Comparison of ENCODE assay signal across 25 cellular contexts in genomic region chr10:77879710-77880109, GRCh38. TPM values are rescaled to one million over a fixed set of nuclear protein-coding genes. Genes with fewer than 3 reads are reported as not detected.
A peak's percentile ranks its signal among the peaks of the same experiment; 100 is the strongest.
DNase-seq lines count a peak whose midpoint lies in the region; ATAC-seq and TF ChIP-seq lines count a peak whose summit lies in the region.
"Had no signal": no experiment of that assay in that cellular context is flagged by ENCODE, and none has a peak within 500 bp of the region (broad histone marks: within the 10 kb centered on the region; RNA-seq: fewer than 3 reads in every experiment).

No MANE protein-coding gene starts in this region.

- H3K9me3 Mint-ChIP-seq in H9, result no peaks in the 10 kb centered on the region
- H3K9me3 Mint-ChIP-seq in brain, result no peaks in the 10 kb centered on the region
- H3K9me3 Mint-ChIP-seq in neural crest cell, result no peaks in the 10 kb centered on the region
- H3K9me3 Mint-ChIP-seq: activated naive CD8-positive, alpha-beta T cell treated with anti-CD3 and anti-CD28 coated beads, Interleukin-2, amount 50 U/mL, for 24 hours; CD8-positive, alpha-beta T cell had no signal

- H3K4me1 Mint-ChIP-seq in H9 (peaks cover 63 to 75% of the 10 kb centered on the region in 2 experiments), brain (peaks cover 57% of the 10 kb centered on the region), neural crest cell (peaks cover 51% of the 10 kb centered on the region)

- H2BK15ac ChIP-seq in H9 (ENCODE audit: low read depth, low read length), result no peak overlapping the region

- TF ChIP-seq CTCF in H9 (conservative IDR thresholded peaks at IDR 0.05) (no peak), brain (conservative IDR thresholded peaks at IDR 0.05) (no peak), neural crest cell (conservative IDR thresholded peaks at IDR 0.05) (no peak)

- H3K14ac ChIP-seq in H9 (ENCODE audit: insufficient read depth, low read length), result no peak overlapping the region

- no peak overlapping the region for H2BK120ac ChIP-seq in H9 (ENCODE audit: low read depth, low read length, poor library complexity, severe bottlenecking)

- H4K20me1 ChIP-seq in H9 (ENCODE audit: control insufficient read depth, insufficient read depth, insufficient read length), result no peaks in the 10 kb centered on the region

- H3K4me3 Mint-ChIP-seq in H9 (no peak overlapping the region; a peak in 1 of 5 replicates), brain (no peak overlapping the region), neural crest cell (no peak overlapping the region)
- H3K4me3 Mint-ChIP-seq: activated CD4-positive, alpha-beta T cell treated with anti-CD3 and anti-CD28 coated beads for 36 hours; activated naive CD8-positive, alpha-beta T cell treated with anti-CD3 and anti-CD28 coated beads, Interleukin-2, amount 50 U/mL, for 24 hours; B cell; CD8-positive, alpha-beta T cell; naive thymus-derived CD4-positive, alpha-beta T cell had no signal

- no peak overlapping the region for H2AK5ac ChIP-seq in H9 (ENCODE audit: insufficient read length, low read length)

- H3K36me3 Mint-ChIP-seq in H9 (ENCODE audit: insufficient read depth in 1 of 3, low read depth in 3 of 3) (peaks cover 6 to 23% (median 7%) of the 10 kb centered on the region in 3 experiments; a peak in 6 of 7 replicates), brain (peaks cover 14% of the 10 kb centered on the region), neural crest cell (ENCODE audit: low read depth) (no peaks in the 10 kb centered on the region)
- H3K36me3 Mint-ChIP-seq: CD8-positive, alpha-beta T cell; naive thymus-derived CD4-positive, alpha-beta T cell had no signal

- H3K4ac ChIP-seq in H9 (ENCODE audit: low read depth, low read length), result no peak overlapping the region

- H2BK5ac ChIP-seq in H9 (ENCODE audit: insufficient read length, low read length), result no peak overlapping the region

- no peak overlapping the region for H2BK20ac ChIP-seq in H9 (ENCODE audit: low read depth, low read length, poor library complexity, severe bottlenecking)

- no peak for ATAC-seq in GM19452 (IDR thresholded peaks at IDR 0.05; ENCODE audit: unreplicated experiment)
- ATAC-seq: activated CD4-positive, alpha-beta T cell treated with anti-CD3 and anti-CD28 coated beads for 36 hours; activated naive CD8-positive, alpha-beta T cell treated with anti-CD3 and anti-CD28 coated beads, Interleukin-2, amount 50 U/mL, for 24 hours; CD8-positive, alpha-beta T cell; naive thymus-derived CD4-positive, alpha-beta T cell; right cardiac atrium; upper lobe of right lung had no signal

- peaks cover 19% of the 10 kb centered on the region; the same call in 1 of the 2 replicates for H3K4me1 ChIP-seq in H9 (ENCODE audit: insufficient read depth, low read length)

- no peak overlapping the region for H3K27ac ChIP-seq in H9 (ENCODE audit: insufficient read length, low read depth, low read length)
- H3K27ac ChIP-seq: ovary, spleen, upper lobe of right lung had no signal

- H2BK12ac ChIP-seq in H9 (ENCODE audit: insufficient read length, low read depth, low read length), result no peak overlapping the region

- H3K4me2 ChIP-seq in H9 (ENCODE audit: insufficient read depth, insufficient read length, low read length), result no peak overlapping the region

- H3K27me3 Mint-ChIP-seq in H9 (ENCODE audit: low read depth) (no peaks in the 10 kb centered on the region), brain (no peaks in the 10 kb centered on the region), neural crest cell (ENCODE audit: low read depth) (no peaks in the 10 kb centered on the region)
- H3K27me3 Mint-ChIP-seq: activated CD4-positive, alpha-beta T cell treated with anti-CD3 and anti-CD28 coated beads for 36 hours; B cell had no signal

- no peak overlapping the region for H3K23ac ChIP-seq in H9 (ENCODE audit: insufficient read length, low read depth, low read length)

- H4K8ac ChIP-seq in H9 (replicated peaks; ENCODE audit: insufficient read length, low read depth, low read length), result no peak overlapping the region

- H2AFZ ChIP-seq in H9 (ENCODE audit: low read length), result no peak overlapping the region

- no peak overlapping the region for H3K56ac ChIP-seq in H9 (ENCODE audit: insufficient read length, low read depth, low read length)

- H3K27me3 ChIP-seq in H9 (ENCODE audit: insufficient read depth, low read length), result no peaks in the 10 kb centered on the region
- H3K27me3 ChIP-seq: dorsolateral prefrontal cortex, ovary, spleen, upper lobe of right lung had no signal

- H3T11ph ChIP-seq in H9 (ENCODE audit: low read length), result no peak overlapping the region

- H3K9ac ChIP-seq in H9 (ENCODE audit: extremely low read depth, insufficient read length, low read length), result no peak overlapping the region

- H3K18ac ChIP-seq in H9 (ENCODE audit: insufficient read length, low read depth, low read length), result no peak overlapping the region

- no peak overlapping the region for H4K5ac ChIP-seq in H9 (ENCODE audit: insufficient read length, low read depth, low read length)

- H3K9me3 ChIP-seq in H9 (ENCODE audit: control insufficient read depth, low read depth, low read length), result no peaks in the 10 kb centered on the region
- H3K9me3 ChIP-seq: ovary, spleen, upper lobe of right lung had no signal

- H3K27ac Mint-ChIP-seq in H9 (peak overlapping the region in 2 of 3 experiments; percentile 49 to 93; a peak in 6 of 7 replicates), brain (peak overlapping the region in 4 of 5 experiments; percentile 26 to 80 (median 39)), neural crest cell (ENCODE audit: unreplicated experiment) (peak overlapping the region; percentile 1)
- H3K27ac Mint-ChIP-seq: activated CD4-positive, alpha-beta T cell treated with anti-CD3 and anti-CD28 coated beads for 36 hours; activated naive CD8-positive, alpha-beta T cell treated with anti-CD3 and anti-CD28 coated beads, Interleukin-2, amount 50 U/mL, for 24 hours; B cell; CD8-positive, alpha-beta T cell; naive thymus-derived CD4-positive, alpha-beta T cell had no signal

- H3K23me2 ChIP-seq in H9 (ENCODE audit: insufficient read length, low read depth, low read length, poor library complexity, severe bottlenecking), result no peaks in the 10 kb centered on the region

- H3K79me2 ChIP-seq in H9 (ENCODE audit: insufficient read depth, low read length), result peaks cover 6% of the 10 kb centered on the region; the same call in 1 of the 2 replicates

- DNase-seq in H9 (no peak), NCI-H82 (lab: John Stamatoyannopoulos, UW) (peak; percentile 52), neural crest cell (ENCODE audit: low read depth, low spot score) (no peak), HuH-7.5 (ENCODE audit: low spot score) (no peak), NCI-H128 (lab: John Stamatoyannopoulos, UW; ENCODE audit: unreplicated experiment) (no peak)
- DNase-seq in stimulated activated CD4-positive, alpha-beta T cell treated with anti-CD3 and anti-CD28 coated beads, Interleukin-4, amount 100 ng/mL, for 4 hours, result no peak
- DNase-seq: activated CD4-positive, alpha-beta T cell treated with anti-CD3 and anti-CD28 coated beads for 36 hours; activated effector memory CD4-positive, alpha-beta T cell treated with anti-CD3 and anti-CD28 coated beads, Interleukin-2, amount 50 U/mL, for 16 hours; activated naive CD8-positive, alpha-beta T cell treated with anti-CD3 and anti-CD28 coated beads, Interleukin-2, amount 50 U/mL, for 24 hours; CD8-positive, alpha-beta T cell; dorsolateral prefrontal cortex; Kasumi-1; midbrain; MV-4-11; naive thymus-derived CD4-positive, alpha-beta T cell; NCI-H526 treated with DMSO at 0.1 percent for 48 hours; ovary; right cardiac atrium; RPMI8226; spleen; T-helper 2 cell; upper lobe of right lung had no signal

- H3K79me1 ChIP-seq in H9 (ENCODE audit: insufficient read depth, low read depth, low read length, poor library complexity, severe bottlenecking), result no peaks in the 10 kb centered on the region

- H4K91ac ChIP-seq in H9 (ENCODE audit: insufficient read length, low read depth, low read length), result no peak overlapping the region

- no CpG with 5 or more reads among the region's 3 CpGs for WGBS in H9 (ENCODE audit: extremely low coverage, insufficient read length, low lambda C conversion rate)

RNA-seq across cellular contexts. Expression of gene DLG5, which starts 46.8 kb away (rescaled TPM):
- total RNA-seq in H9 (2021) (67.2 and 67.4 TPM in 2 replicates), neural crest cell (82.2 and 87.3 TPM in 2 replicates)
- polyA plus RNA-seq in brain (ENCODE audit: insufficient read depth, low read depth, low replicate concordance), result 20.7 TPM
- polyA plus RNA-seq: naive thymus-derived CD4-positive, alpha-beta T cell had no signal

Comparison
In these comparisons a context has a peak if more than half of its experiments do, and no peak if none do; other contexts are left out.
1. H3K27ac Mint-ChIP-seq: peak in every context shown above with its lines; median percentile 71 in H9; 39 in brain; 1 in neural crest cell.